ENCODE assay signal across 24 cellular contexts in the genomic region with DNA sequence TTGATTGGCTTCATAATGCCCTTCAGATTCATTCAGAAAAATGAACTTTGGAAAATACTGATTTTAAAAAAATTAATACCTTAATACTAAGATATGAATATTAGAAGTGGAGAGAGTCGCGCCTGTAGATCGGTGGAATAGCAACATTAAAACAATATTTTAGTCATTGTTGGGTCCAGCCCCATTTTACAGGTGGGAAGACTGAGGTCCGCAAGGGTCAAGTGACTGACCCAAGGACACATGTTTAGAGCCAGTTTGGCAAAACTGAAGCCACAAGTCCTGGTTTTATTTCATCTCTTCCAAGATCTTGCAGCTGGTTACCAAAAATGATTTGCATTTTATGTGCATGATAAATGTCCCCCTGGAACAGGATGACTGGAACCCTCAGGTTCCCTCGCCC.
"Had no signal": no experiment of that assay in that cellular context is flagged by ENCODE, and none has a peak within 500 bp of the region (broad histone marks: within the 10 kb centered on the region; RNA-seq: fewer than 3 reads in every experiment).

No MANE protein-coding gene starts in this region.

- FAIRE-seq: HTR-8/SVneo, RCC 7860 had no signal

- H3K27ac ChIP-seq: HL-60, SJSA1, SK-N-MC had no signal

- H3K4me1 ChIP-seq: SJSA1 had no signal

- H3K4me3 ChIP-seq: MG63, SJSA1, SK-N-MC had no signal

- DNase-seq: Karpas-422, KG1, MG63, NCI-H1092, NCI-H1105 treated with DMSO at 0.1 percent for 48 hours, NCI-H1417 treated with DMSO at 0.1 percent for 48 hours, NCI-H146, NCI-H1694 treated with DMSO at 0.1 percent for 48 hours, NCI-H1930, NCI-H2081, NCI-H2107, NCI-H226, NCI-H446, NCI-H510A, NCI-H524 treated with DMSO at 0.1 percent for 48 hours, NCI-H69, NCI-H774, RPMI8226, SIG-M5 had no signal

- H3K9me3 ChIP-seq: MG63, SJSA1 had no signal

- H3K27me3 ChIP-seq: MG63, SJSA1 had no signal
